Comparison of ENCODE assay signal across 14 cellular contexts in the genomic region with DNA sequence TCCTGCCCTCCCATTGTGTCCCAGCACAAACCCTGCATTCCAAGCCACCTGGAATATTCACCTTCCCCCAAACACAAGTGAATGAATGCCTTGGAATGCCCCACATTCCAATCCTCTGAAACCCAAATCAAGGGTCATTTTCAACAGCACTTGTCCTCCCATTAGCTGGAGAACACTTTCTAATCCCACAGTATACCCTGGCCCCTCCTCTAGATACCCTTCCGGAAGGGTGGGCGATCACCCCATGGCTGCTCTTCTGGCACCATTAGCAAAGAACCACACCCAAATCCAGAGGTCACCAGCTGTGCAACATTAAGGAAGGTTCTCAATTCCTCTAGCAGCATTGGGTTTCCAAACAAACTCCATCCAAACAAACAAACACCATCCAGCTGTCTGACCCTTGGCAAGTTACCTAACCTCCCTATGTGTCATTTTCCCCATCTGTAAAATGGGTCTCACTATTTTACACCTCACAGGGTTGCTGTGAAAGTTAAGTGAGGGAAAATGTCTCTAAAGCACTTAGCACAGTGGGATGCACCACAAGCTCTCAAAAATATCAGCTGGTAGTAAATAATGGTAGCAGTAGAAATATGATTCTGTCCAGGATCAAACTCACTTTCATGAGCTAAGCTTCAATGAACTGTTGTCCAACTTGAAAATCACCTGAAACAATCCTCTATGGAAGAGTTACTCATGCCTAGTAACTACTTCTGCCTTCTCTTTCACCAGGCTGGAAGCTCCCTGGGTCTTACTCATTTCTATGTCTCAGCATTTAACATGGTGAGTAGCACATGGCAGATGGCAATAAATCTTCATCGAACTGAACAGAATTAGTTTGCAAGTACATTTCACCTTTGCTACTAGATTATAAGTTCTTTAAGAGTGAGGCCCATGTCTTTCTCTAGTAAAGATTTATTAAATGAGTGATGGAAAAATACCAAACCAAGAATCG. TPM values are rescaled to one million over a fixed set of nuclear protein-coding genes. Genes with fewer than 3 reads are reported as not detected.
DNase-seq lines count a peak whose midpoint lies in the region; ATAC-seq, FAIRE-seq and TF ChIP-seq lines count a peak whose summit lies in the region.
"Had no signal": no experiment of that assay in that cellular context is flagged by ENCODE, and none has a peak within 500 bp of the region (broad histone marks: within the 10 kb centered on the region; RNA-seq: fewer than 3 reads in every experiment).

No MANE protein-coding gene starts in this region.

- H3K9me3 ChIP-seq in left lung = no peaks in the 10 kb centered on the region
- H3K9me3 ChIP-seq in adrenal gland (replicated peaks in 1 of 3) = no peaks in the 10 kb centered on the region
- H3K9me3 ChIP-seq: BE2C had no signal

- H3K36me3 Mint-ChIP-seq in stimulated activated memory B cell treated with anti-CD40 and anti-IgM and Interleukin-4, amounts not matched to agents 10 μg/mL and 1 μg/mL and 100 μg/mL, for 72 hours = no peaks in the 10 kb centered on the region

- no peaks in the 10 kb centered on the region for H3K27me3 ChIP-seq in bronchial epithelial cell (ENCODE audit: control insufficient read depth, insufficient read depth, low read length)
- peaks cover 4 to 36% of the 10 kb centered on the region in 2 donors for H3K27me3 ChIP-seq in left lung
- no peaks in the 10 kb centered on the region for H3K27me3 ChIP-seq in adrenal gland

- no peak overlapping the region for H3K4me3 Mint-ChIP-seq in stimulated activated memory B cell treated with anti-CD40 and anti-IgM and Interleukin-4, amounts not matched to agents 10 μg/mL and 1 μg/mL and 100 μg/mL, for 72 hours
- H3K4me3 Mint-ChIP-seq: activated CD4-positive, alpha-beta T cell treated with anti-CD3 and anti-CD28 coated beads, Interleukin-2, amount 10 ng/mL, durations not matched to agents 24 days and 14 days had no signal

- intact Hi-C loops in left lung (cut with DNase I) (no loop called here), adrenal gland (cut with DNase I) (loop anchor here in 1 of 2 donors (10.0 kb wide), 1 partner anchor 429 kb away; no protein-coding TSS in a partner anchor)

- no peak for TF ChIP-seq CTCF in bronchial epithelial cell (IDR thresholded peaks at IDR 0.05; ENCODE audit: insufficient read depth, low read length, severe bottlenecking)
- no peak for TF ChIP-seq CTCF in left lung (IDR thresholded peaks at IDR 0.05)
- no peak for TF ChIP-seq CTCF in adrenal gland (IDR thresholded peaks at IDR 0.05)
- no peak for TF ChIP-seq CTCF in omental fat pad (IDR thresholded peaks at IDR 0.05)

- no peaks in the 10 kb centered on the region for H3K36me3 ChIP-seq in bronchial epithelial cell (ENCODE audit: control insufficient read depth, insufficient read depth, low read length)
- no peaks in the 10 kb centered on the region for H3K36me3 ChIP-seq in left lung
- no peaks in the 10 kb centered on the region for H3K36me3 ChIP-seq in adrenal gland (replicated peaks in 1 of 2)
- H3K36me3 ChIP-seq: BE2C had no signal

- H3K4me1 ChIP-seq in left lung (peaks cover 14 to 19% of the 10 kb centered on the region in 2 donors), adrenal gland (replicated peaks in 1 of 2) (peaks cover 8 to 57% of the 10 kb centered on the region in 2 donors)
- H3K4me1 ChIP-seq: BE2C had no signal

- H3K27me3 Mint-ChIP-seq in stimulated activated memory B cell treated with anti-CD40 and anti-IgM and Interleukin-4, amounts not matched to agents 10 μg/mL and 1 μg/mL and 100 μg/mL, for 72 hours = peaks cover 60% of the 10 kb centered on the region

- H3K27ac ChIP-seq in left lung = peak overlapping the region in 1 of 2 donors; percentile 14
- peak overlapping the region in 1 of 5 donors; percentile 27 for H3K27ac ChIP-seq in adrenal gland

- WGBS in adrenal gland, 4 donors = 78 to 83% (median 79%) methylated on average over 4 of the region's 4 CpGs

- DNase-seq in AG08395 (ENCODE audit: low spot score) (peak; percentile 19), HT1080 (ENCODE audit: low read depth) (peak; percentile 66), bronchial epithelial cell (ENCODE audit: low read depth) (peak; percentile 88), left lung (no peak), adrenal gland (no peak), omental fat pad (ENCODE audit: low spot score) (no peak)
- no peak for DNase-seq in activated CD4-positive, alpha-beta T cell treated with anti-CD3 and anti-CD28 coated beads, Interleukin-2, amount 50 U/mL, for 1 hour
- DNase-seq: activated CD4-positive, alpha-beta T cell treated with anti-CD3 and anti-CD28 coated beads, Interleukin-2, amount 10 ng/mL, durations not matched to agents 24 days and 14 days; activated naive CD4-positive, alpha-beta T cell; BE2C; cortex of kidney; MM.1S; NCI-H510A had no signal

- peaks cover 8% of the 10 kb centered on the region for H3K4me1 Mint-ChIP-seq in stimulated activated memory B cell treated with anti-CD40 and anti-IgM and Interleukin-4, amounts not matched to agents 10 μg/mL and 1 μg/mL and 100 μg/mL, for 72 hours

- no peak overlapping the region for H3K27ac Mint-ChIP-seq in stimulated activated memory B cell treated with anti-CD40 and anti-IgM and Interleukin-4, amounts not matched to agents 10 μg/mL and 1 μg/mL and 100 μg/mL, for 72 hours
- H3K27ac Mint-ChIP-seq: activated CD4-positive, alpha-beta T cell treated with anti-CD3 and anti-CD28 coated beads, Interleukin-2, amount 10 ng/mL, durations not matched to agents 24 days and 14 days had no signal

- no peak for TF ChIP-seq POLR2A in adrenal gland (IDR thresholded peaks at IDR 0.05)

- FAIRE-seq in bronchial epithelial cell (lab: Jason Lieb, UNC) = no peak

- peak; percentile 31 for ATAC-seq in left lung
- ATAC-seq in stimulated activated memory B cell treated with anti-CD40 and anti-IgM and Interleukin-4, amounts not matched to agents 10 μg/mL and 1 μg/mL and 100 μg/mL, for 72 hours = no peak
- ATAC-seq in omental fat pad (ENCODE audit: low FRiP score) = no peak

- no peak overlapping the region for H3K4me3 ChIP-seq in bronchial epithelial cell (ENCODE audit: low read depth, low read length)
- H3K4me3 ChIP-seq in left lung = no peak overlapping the region
- H3K4me3 ChIP-seq in adrenal gland = no peak overlapping the region

- no peaks in the 10 kb centered on the region for H3K9me3 Mint-ChIP-seq in stimulated activated memory B cell treated with anti-CD40 and anti-IgM and Interleukin-4, amounts not matched to agents 10 μg/mL and 1 μg/mL and 100 μg/mL, for 72 hours
- H3K9me3 Mint-ChIP-seq: activated CD4-positive, alpha-beta T cell treated with anti-CD3 and anti-CD28 coated beads, Interleukin-2, amount 10 ng/mL, durations not matched to agents 24 days and 14 days had no signal

RNA-seq across cellular contexts. Expression of a gene that starts 5.3 kb away (rescaled TPM):
- 7.5 and 10.7 TPM in 2 replicates for total RNA-seq in HT1080 (2014; rRNA removed; shearing (Covaris generic))
- 5.2 and 7.5 TPM in 2 replicates for polyA plus RNA-seq in HT1080 (2015; cell fraction: cytosol; rRNA removed)
- 6.8 and 8.2 TPM in 2 replicates for polyA plus RNA-seq in HT1080 (2015; cell fraction: nucleus; rRNA removed)
- total RNA-seq in bronchial epithelial cell (3.1 and 7.6 TPM in 2 replicates), left lung (10 to 100 TPM; 11.0 to 11.7 TPM), adrenal gland (10 to 100 TPM in 5 of 8 donors, 1 to 10 TPM in 3; 5.8 to 15.1 (median 10.4) TPM), omental fat pad (10 to 100 TPM in 3 of 4 donors, 1 to 10 TPM in 1; 6.8 to 47.3 (median 21.0) TPM)
- 1 to 10 TPM; 2.4 to 4.6 (median 3.0) TPM for polyA plus RNA-seq in adrenal gland
- total RNA-seq: activated CD4-positive, alpha-beta T cell treated with anti-CD3 and anti-CD28 coated beads, Interleukin-2, amount 10 ng/mL, durations not matched to agents 24 days and 14 days had no signal

Comparison
In these comparisons a context has a peak if more than half of its experiments do, and no peak if none do; other contexts are left out.
1. DNase-seq: peak in AG08395 (single experiment), HT1080 (single experiment) and bronchial epithelial cell (single experiment); none in left lung (0 of 2), activated CD4-positive, alpha-beta T cell treated with anti-CD3 and anti-CD28 coated beads, Interleukin-2, amount 50 U/mL, for 1 hour (single experiment), adrenal gland (0 of 7) and omental fat pad (single experiment).